Comparison of ENCODE assay signal across 18 cellular contexts in the genomic region with DNA sequence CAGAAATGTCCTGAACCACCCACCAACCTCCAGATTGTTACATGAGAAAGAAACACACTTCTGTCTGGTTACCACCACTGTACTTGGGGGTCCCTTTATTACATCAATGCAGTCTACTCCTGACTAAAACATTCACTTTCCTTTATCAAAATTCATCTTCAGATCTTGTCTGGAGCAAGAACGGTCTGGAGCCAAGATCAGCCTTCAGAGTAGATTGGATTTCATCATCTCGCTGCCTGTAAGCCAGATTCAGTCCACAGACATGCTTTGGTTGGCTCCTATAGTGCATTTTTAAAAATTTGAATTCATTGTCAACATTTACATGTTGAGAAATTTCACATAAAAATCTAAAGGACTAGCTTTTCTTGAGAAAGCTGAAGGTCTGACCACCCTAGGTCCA.
A peak's percentile ranks its signal among the peaks of the same experiment; 100 is the strongest.
DNase-seq lines count a peak whose midpoint lies in the region; ATAC-seq and TF ChIP-seq lines count a peak whose summit lies in the region.
"Had no signal": no experiment of that assay in that cellular context is flagged by ENCODE, and none has a peak within 500 bp of the region (broad histone marks: within the 10 kb centered on the region; RNA-seq: fewer than 3 reads in every experiment).

No MANE protein-coding gene starts in this region.

- intact Hi-C loops in right cardiac atrium (cut with DNase I), result loop anchor here in 1 of 4 donors (10.0 kb wide), 1 partner anchor 150 kb away; no protein-coding TSS in a partner anchor
- intact Hi-C loops in heart left ventricle (cut with DNase I), result loop anchor here in 5 of 10 donors (5.0 to 10.0 kb wide), 4 partner anchors 158 to 182 kb away; no protein-coding TSS in a partner anchor
- intact Hi-C loops in aorta (cut with DNase I), result loop anchor here in 1 of 2 donors (5.0 kb wide), 1 partner anchor 158 kb away; no protein-coding TSS in a partner anchor
- intact Hi-C loops in transverse colon (cut with DNase I; ENCODE audit: low total_unique reads), result no loop called here

- ATAC-seq in right cardiac atrium (peak; percentile 25 to 53), heart left ventricle (no peak), aorta (ENCODE audit: low FRiP score) (peak; percentile 52)
- ATAC-seq: HCT116 had no signal

- whole genome bisulfite sequencing in right cardiac atrium, result 56% methylated on average over 2 of the region's 2 CpGs
- WGBS in heart left ventricle, 4 donors, result 78 to 85% (median 81%) methylated on average over 2 of the region's 2 CpGs
- 4 to 8% methylated on average over 2 of the region's 2 CpGs for WGBS in aorta, 2 donors
- 87 to 89% methylated on average over 2 of the region's 2 CpGs for WGBS in transverse colon (ENCODE audit: low coverage in 1 of 2), 2 donors

- DNase-seq in right cardiac atrium (no peak), heart left ventricle (no peak), dedifferentiated amniotic fluid mesenchymal stem cell (ENCODE audit: extremely low spot score) (peak; percentile 69), iris pigment epithelial cell (ENCODE audit: low read depth) (peak; percentile 42), aorta (no peak), HCEC 1CT (no peak), transverse colon (no peak), HuH-7 (ENCODE audit: low spot score) (no peak)
- DNase-seq: 8988T, NCI-H1092, NCI-H1694, NCI-H2107, NCI-H226, NCI-H526 treated with DMSO at 0.1 percent for 48 hours had no signal

- TF ChIP-seq POLR2A in heart left ventricle (IDR thresholded peaks at IDR 0.05) (no peak), transverse colon (IDR thresholded peaks at IDR 0.05) (no peak)

- in situ Hi-C loops in transverse colon (cut with MboI; ENCODE audit: low pct_ligation_motif_present in 1 of 4, low pct_unique_long_range_greater_than_20kb in 1 of 4, low sequenced_read_pairs in 3 of 4), result loop anchor here in 2 of 4 donors (10.0 to 25.0 kb wide), 2 partner anchors 160 to 423 kb away; no protein-coding TSS in a partner anchor

- H3K27me3 ChIP-seq in right cardiac atrium (ENCODE audit: control insufficient read depth, insufficient read depth) (no peaks in the 10 kb centered on the region), heart left ventricle (no peaks in the 10 kb centered on the region), aorta (ENCODE audit: control insufficient read depth in 1 of 2, insufficient read depth in 2 of 2, low read length in 1 of 2) (no peaks in the 10 kb centered on the region), transverse colon (no peaks in the 10 kb centered on the region)

- H3K27ac ChIP-seq in right cardiac atrium (ENCODE audit: low read length), result no peak overlapping the region
- H3K27ac ChIP-seq in heart left ventricle, result no peak overlapping the region
- no peak overlapping the region for H3K27ac ChIP-seq in aorta (ENCODE audit: low read depth in 1 of 2, low read length in 2 of 2)
- no peak overlapping the region for H3K27ac ChIP-seq in transverse colon
- H3K27ac ChIP-seq: C4-2B, KMS-11, RWPE1 had no signal

- H3K9me3 ChIP-seq in right cardiac atrium (ENCODE audit: control insufficient read depth, low read length) (no peaks in the 10 kb centered on the region), heart left ventricle (no peaks in the 10 kb centered on the region), aorta (ENCODE audit: control insufficient read depth, low read length) (no peaks in the 10 kb centered on the region), transverse colon (no peaks in the 10 kb centered on the region)

- no peaks in the 10 kb centered on the region for H3K4me1 ChIP-seq in right cardiac atrium (ENCODE audit: control insufficient read depth, insufficient read depth, low read length)
- H3K4me1 ChIP-seq in heart left ventricle, result peaks cover 0 to 13% (median 2%) of the 10 kb centered on the region in 12 donors
- H3K4me1 ChIP-seq in aorta (ENCODE audit: control insufficient read depth in 1 of 2, insufficient read depth in 2 of 2, low read length in 2 of 2), result peaks cover 0 to 2% of the 10 kb centered on the region in 2 donors
- no peaks in the 10 kb centered on the region for H3K4me1 ChIP-seq in transverse colon

- H3K4me3 ChIP-seq in right cardiac atrium (ENCODE audit: low read length) (no peak overlapping the region), heart left ventricle (no peak overlapping the region), aorta (ENCODE audit: low read length in 2 of 2) (no peak overlapping the region), transverse colon (no peak overlapping the region)

- no peaks in the 10 kb centered on the region for H3K36me3 ChIP-seq in heart left ventricle
- H3K36me3 ChIP-seq in aorta (ENCODE audit: control insufficient read depth in 1 of 2, insufficient read depth in 2 of 2, low read length in 1 of 2), result no peaks in the 10 kb centered on the region
- no peaks in the 10 kb centered on the region for H3K36me3 ChIP-seq in transverse colon

- no peak for TF ChIP-seq CTCF in heart left ventricle (IDR thresholded peaks at IDR 0.05)
- TF ChIP-seq CTCF in transverse colon (IDR thresholded peaks at IDR 0.05), result no peak

- no peak for TF ChIP-seq EP300 in transverse colon (IDR thresholded peaks at IDR 0.05; ENCODE audit: low read depth)

Comparison
In these comparisons a context has a peak if more than half of its experiments do, and no peak if none do; other contexts are left out.
1. ATAC-seq: peak in right cardiac atrium (2 of 2) and aorta (single experiment); none in heart left ventricle (0 of 4).
2. DNase-seq: peak in dedifferentiated amniotic fluid mesenchymal stem cell (single experiment) and iris pigment epithelial cell (single experiment); none in right cardiac atrium (0 of 3), heart left ventricle (0 of 5), aorta (0 of 2), HCEC 1CT (single experiment), transverse colon (single experiment) and HuH-7 (single experiment).